In genomic region chr20:47480705-47481104, GRCh38 we compare ENCODE assay signal across 26 cellular contexts.
"Had no signal": no experiment of that assay in that cellular context is flagged by ENCODE, and none has a peak within 500 bp of the region (broad histone marks: within the 10 kb centered on the region; RNA-seq: fewer than 3 reads in every experiment).

No MANE protein-coding gene starts in this region.

- DNase-seq: activated CD4-positive, alpha-beta T cell treated with anti-CD3 and anti-CD28 coated beads for 36 hours; activated CD4-positive, alpha-beta T cell treated with anti-CD3 and anti-CD28 coated beads, Interleukin-2, amount 50 U/mL, for 48 hours; activated CD8-positive, alpha-beta memory T cell treated with anti-CD3 and anti-CD28 coated beads, Interleukin-2, amount 50 U/mL, for 48 hours; activated gamma-delta T cell; activated T-cell treated with anti-CD3 and anti-CD28 coated beads, Interleukin-2, amount 50 U/mL, for 72 hours; endodermal cell; head of caudate nucleus; mucosa of descending colon; nephron progenitor cell; nucleus accumbens; SK-N-SH; small intestine; stimulated activated CD4-positive, alpha-beta T cell treated with anti-CD3 and anti-CD28 coated beads, Interleukin-2, amount 100 ng/mL, for 24 hours; stimulated activated naive CD4-positive, alpha-beta T cell treated with Interleukin-2 at 50 U/mL for 16 hours; substantia nigra; tibial artery had no signal

- H3K4me1 Mint-ChIP-seq: nephron progenitor cell had no signal

- H3K4me3 Mint-ChIP-seq: activated CD4-positive, alpha-beta T cell treated with anti-CD3 and anti-CD28 coated beads for 36 hours; activated T-cell treated with anti-CD3 and anti-CD28 coated beads, Interleukin-2, amount 50 U/mL, for 72 hours; endodermal cell; memory B cell; nephron progenitor cell had no signal

- H3K27me3 Mint-ChIP-seq: activated CD4-positive, alpha-beta T cell treated with anti-CD3 and anti-CD28 coated beads for 36 hours; memory B cell had no signal

- H3K9me3 ChIP-seq: breast epithelium, gastroesophageal sphincter, mucosa of descending colon, SK-N-SH, tibial artery had no signal

- H3K9me3 Mint-ChIP-seq: activated T-cell treated with anti-CD3 and anti-CD28 coated beads, Interleukin-2, amount 50 U/mL, for 72 hours; endodermal cell; memory B cell; nephron progenitor cell had no signal

- H3K4me1 ChIP-seq: breast epithelium, gastroesophageal sphincter, tibial artery had no signal

- H3K4me3 ChIP-seq: breast epithelium, coronary artery, gastroesophageal sphincter, mucosa of descending colon, tibial artery had no signal

- H3K36me3 Mint-ChIP-seq: activated naive CD4-positive, alpha-beta T cell treated with anti-CD3 and anti-CD28 coated beads, Interleukin-2, amount 50 U/mL, for 72 hours; memory B cell had no signal

- H3K27ac Mint-ChIP-seq: activated CD4-positive, alpha-beta T cell treated with anti-CD3 and anti-CD28 coated beads for 36 hours; activated naive CD4-positive, alpha-beta T cell treated with anti-CD3 and anti-CD28 coated beads, Interleukin-2, amount 50 U/mL, for 72 hours; activated T-cell treated with anti-CD3 and anti-CD28 coated beads, Interleukin-2, amount 50 U/mL, for 72 hours; endodermal cell; memory B cell; nephron progenitor cell had no signal

- H3K9ac ChIP-seq: SK-N-SH had no signal

- H3K36me3 ChIP-seq: breast epithelium, gastroesophageal sphincter, tibial artery had no signal

- H3K27ac ChIP-seq: breast epithelium, coronary artery, epithelial cell of prostate, gastroesophageal sphincter, tibial artery had no signal

- FAIRE-seq: astrocyte, islet of Langerhans, small intestine, TTC549 had no signal

- H3K27me3 ChIP-seq: breast epithelium, gastroesophageal sphincter, tibial artery had no signal

- H3K9me2 ChIP-seq: SK-N-SH had no signal

- H3K4me2 ChIP-seq: SK-N-SH had no signal

- ATAC-seq: activated CD4-positive, alpha-beta T cell treated with anti-CD3 and anti-CD28 coated beads for 36 hours; activated naive CD4-positive, alpha-beta T cell treated with anti-CD3 and anti-CD28 coated beads, Interleukin-2, amount 50 U/mL, for 72 hours; activated T-cell treated with anti-CD3 and anti-CD28 coated beads, Interleukin-2, amount 50 U/mL, for 72 hours; gastroesophageal sphincter; mucosa of descending colon; sciatic nerve had no signal
